7 cellular contexts compared by ENCODE assay signal in genomic region chr3:52983336-52983807, GRCh38.
DNase-seq lines count a peak whose midpoint lies in the region; ATAC-seq, FAIRE-seq and TF ChIP-seq lines count a peak whose summit lies in the region.

No MANE protein-coding gene starts in this region.

- no peak for FAIRE-seq in RCC 7860 (lab: Jason Lieb, UNC)

- no peak overlapping the region for H3K27ac ChIP-seq in prostate gland

- H3K27me3 ChIP-seq in prostate gland (replicated peaks; ENCODE audit: insufficient read depth) = no peaks in the 10 kb centered on the region

- peaks cover 46% of the 10 kb centered on the region for H3K4me1 Mint-ChIP-seq in stimulated activated naive CD8-positive, alpha-beta T cell treated with anti-CD3 and anti-CD28 coated beads, Interleukin-15, Interleukin-2, amounts not matched to agents 100 ng/mL and 50 ng/mL, for 24 hours (ENCODE audit: low read depth)

- TF ChIP-seq CTCF in prostate gland (IDR thresholded peaks at IDR 0.05) = no peak

- intact Hi-C loops in prostate gland (cut with DNase I) = no loop called here

- H3K4me3 Mint-ChIP-seq in stimulated activated naive CD8-positive, alpha-beta T cell treated with anti-CD3 and anti-CD28 coated beads, Interleukin-15, Interleukin-2, amounts not matched to agents 100 ng/mL and 50 ng/mL, for 24 hours = peak overlapping the region; percentile 66

- 76% methylated on average over 5 of the region's 5 CpGs for WGBS in prostate gland

- peaks cover 5% of the 10 kb centered on the region for H3K9me3 Mint-ChIP-seq in stimulated activated naive CD8-positive, alpha-beta T cell treated with anti-CD3 and anti-CD28 coated beads, Interleukin-15, Interleukin-2, amounts not matched to agents 100 ng/mL and 50 ng/mL, for 24 hours

- H3K36me3 ChIP-seq in prostate gland = no peaks in the 10 kb centered on the region

- no peaks in the 10 kb centered on the region for H3K4me1 ChIP-seq in prostate gland (replicated peaks)

- no peaks in the 10 kb centered on the region for H3K9me3 ChIP-seq in iPS-18c (ENCODE audit: control insufficient read depth, insufficient read depth, low read length)
- H3K9me3 ChIP-seq in prostate gland = no peaks in the 10 kb centered on the region

- H3K36me3 Mint-ChIP-seq in stimulated activated naive CD8-positive, alpha-beta T cell treated with anti-CD3 and anti-CD28 coated beads, Interleukin-15, Interleukin-2, amounts not matched to agents 100 ng/mL and 50 ng/mL, for 24 hours (ENCODE audit: low read depth) = peaks cover 4% of the 10 kb centered on the region

- peak; percentile 31 for DNase-seq in activated CD4-positive, alpha-beta T cell treated with anti-CD3 and anti-CD28 coated beads for 1 hour
- DNase-seq in prostate gland (ENCODE audit: low spot score) (no peak), RCC 7860 (ENCODE audit: low spot score) (no peak)

- ATAC-seq in GM19372 (IDR thresholded peaks at IDR 0.05; ENCODE audit: low read depth, unreplicated experiment) = peak; percentile 87
- peak; percentile 78 for ATAC-seq in HG03280 (IDR thresholded peaks at IDR 0.05; ENCODE audit: unreplicated experiment)

- TF ChIP-seq POLR2A in prostate gland (IDR thresholded peaks at IDR 0.05) = no peak

- H3K4me3 ChIP-seq in iPS-18c (ENCODE audit: insufficient read depth, low read depth, low read length) (0 out of 2 replicates have a peak overlapping the region, but pooled peaks have one; percentile 9), prostate gland (no peak overlapping the region)

- H3K27me3 Mint-ChIP-seq in stimulated activated naive CD8-positive, alpha-beta T cell treated with anti-CD3 and anti-CD28 coated beads, Interleukin-15, Interleukin-2, amounts not matched to agents 100 ng/mL and 50 ng/mL, for 24 hours = no peaks in the 10 kb centered on the region

- peak overlapping the region; percentile 93 for H3K27ac Mint-ChIP-seq in stimulated activated naive CD8-positive, alpha-beta T cell treated with anti-CD3 and anti-CD28 coated beads, Interleukin-15, Interleukin-2, amounts not matched to agents 100 ng/mL and 50 ng/mL, for 24 hours
